In the genomic region with DNA sequence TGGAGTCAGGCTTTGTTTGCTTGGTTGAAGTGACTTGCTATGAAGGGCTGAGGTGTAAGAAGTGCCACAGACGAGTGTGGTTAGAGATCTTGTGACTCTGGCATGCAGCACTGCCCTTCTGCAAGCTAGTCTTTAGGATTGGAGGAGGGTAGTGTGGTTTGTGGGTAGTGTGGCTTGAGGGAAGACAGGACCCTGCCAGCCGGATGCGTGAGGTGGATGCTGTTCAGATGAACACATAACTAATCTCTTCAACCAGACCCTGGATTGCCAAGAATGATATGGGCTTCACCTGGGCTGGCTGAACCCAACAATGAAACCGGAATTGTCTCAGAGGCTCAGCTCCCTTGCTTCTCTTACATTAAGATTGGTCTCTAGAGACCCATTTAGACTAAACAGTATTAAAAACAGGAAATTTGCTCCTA, we compare ENCODE assay signal across 9 cellular contexts. TPM values are rescaled to one million over a fixed set of nuclear protein-coding genes. Genes with fewer than 3 reads are reported as not detected.
A peak's percentile ranks its signal among the peaks of the same experiment; 100 is the strongest.
DNase-seq lines count a peak whose midpoint lies in the region; ATAC-seq, FAIRE-seq and TF ChIP-seq lines count a peak whose summit lies in the region.
"Had no signal": no experiment of that assay in that cellular context is flagged by ENCODE, and none has a peak within 500 bp of the region (broad histone marks: within the 10 kb centered on the region; RNA-seq: fewer than 3 reads in every experiment).

No MANE protein-coding gene starts in this region.

- no peak overlapping the region for H2BK120ac ChIP-seq in mesendoderm (ENCODE audit: low read depth, low read length)

- no peak overlapping the region for H3K23ac ChIP-seq in mesendoderm (ENCODE audit: low read length)

- no peak overlapping the region for H4K5ac ChIP-seq in mesendoderm (ENCODE audit: low read length)

- no peak overlapping the region for H3K4me3 Mint-ChIP-seq in astrocyte (ENCODE audit: unreplicated experiment)

- H3K4me3 ChIP-seq in BE2C (ENCODE audit: low read depth, low read length) (no peak overlapping the region), astrocyte (ENCODE audit: insufficient read depth, low read depth, low read length) (no peak overlapping the region), mesendoderm (ENCODE audit: low read length) (no peak overlapping the region)
- H3K4me3 ChIP-seq: skin epidermis had no signal

- peaks cover 7% of the 10 kb centered on the region for H3K36me3 Mint-ChIP-seq in astrocyte (ENCODE audit: low read depth, unreplicated experiment)

- H3K4me1 ChIP-seq in BE2C, result peaks cover 10% of the 10 kb centered on the region; the same call in 1 of the 2 replicates
- H3K4me1 ChIP-seq in astrocyte (ENCODE audit: insufficient read depth, low read length), result peaks cover 6% of the 10 kb centered on the region
- no peaks in the 10 kb centered on the region for H3K4me1 ChIP-seq in mesendoderm (ENCODE audit: control insufficient read depth, low read depth, low read length)

- H3K9me3 ChIP-seq in BE2C (no peaks in the 10 kb centered on the region), astrocyte (ENCODE audit: insufficient read depth, low read depth, low read length) (no peaks in the 10 kb centered on the region)

- H3K9ac ChIP-seq in astrocyte (ENCODE audit: low read length), result no peak overlapping the region
- H3K9ac ChIP-seq in mesendoderm (ENCODE audit: low read length), result no peak overlapping the region

- peak; percentile 48 for ATAC-seq in GM21717 (IDR thresholded peaks at IDR 0.05; ENCODE audit: unreplicated experiment)
- no peak for ATAC-seq in HG03565 (IDR thresholded peaks at IDR 0.05; ENCODE audit: unreplicated experiment)

- H3K79me2 ChIP-seq in astrocyte (ENCODE audit: insufficient read depth, low read length) (no peaks in the 10 kb centered on the region), mesendoderm (ENCODE audit: control insufficient read depth, insufficient read depth, low read length) (no peaks in the 10 kb centered on the region)

- no peaks in the 10 kb centered on the region for H3K9me3 Mint-ChIP-seq in astrocyte (ENCODE audit: unreplicated experiment)

- no peak overlapping the region for H3K27ac ChIP-seq in astrocyte (ENCODE audit: low read depth, low read length)
- H3K27ac ChIP-seq in mesendoderm (ENCODE audit: low read depth, low read length), result no peak overlapping the region

- no CpG with 5 or more reads among the region's 4 CpGs for WGBS in mesendoderm (ENCODE audit: extremely low coverage, insufficient coverage, low lambda C conversion rate)

- H3K18ac ChIP-seq in mesendoderm (ENCODE audit: low read length), result no peak overlapping the region

- H3K27me3 Mint-ChIP-seq in astrocyte (ENCODE audit: low read depth, unreplicated experiment), result no peaks in the 10 kb centered on the region

- H3K56ac ChIP-seq in mesendoderm (ENCODE audit: low read length), result no peak overlapping the region

- no peak for TF ChIP-seq CTCF in BE2C (IDR thresholded peaks at IDR 0.05; ENCODE audit: low read depth, low read length)
- TF ChIP-seq CTCF in astrocyte (IDR thresholded peaks at IDR 0.05; ENCODE audit: insufficient read depth, low read depth, low read length), result no peak

- DNase-seq in BE2C, result peak; percentile 33
- peak; percentile 88 for DNase-seq in RCC 7860 (ENCODE audit: low spot score)
- peak; percentile 69 for DNase-seq in astrocyte (ENCODE audit: low read depth)
- peak; percentile 52 for DNase-seq in stimulated activated CD4-positive, alpha-beta T cell treated with anti-CD3 and anti-CD28 coated beads, Interleukin-1b, Interleukin-23, amount 100 ng/mL, for 48 hours
- no peak for DNase-seq in NCI-H2029 treated with DMSO at 0.1 percent for 48 hours (lab: John Stamatoyannopoulos, UW)
- DNase-seq in mesendoderm, result no peak

- H3K27me3 ChIP-seq in BE2C (no peaks in the 10 kb centered on the region), astrocyte (ENCODE audit: insufficient read depth, low read length) (no peaks in the 10 kb centered on the region), mesendoderm (ENCODE audit: insufficient read depth, low read length, poor library complexity) (no peaks in the 10 kb centered on the region)

- no peak overlapping the region for H2AK5ac ChIP-seq in mesendoderm (ENCODE audit: low read length)

- no peaks in the 10 kb centered on the region for H4K20me1 ChIP-seq in astrocyte (ENCODE audit: insufficient read depth, low read length)

- H2BK15ac ChIP-seq in mesendoderm (replicated peaks; ENCODE audit: low read depth), result no peak overlapping the region

- H3K4ac ChIP-seq in mesendoderm (ENCODE audit: low read depth, low read length), result no peak overlapping the region

- H2BK5ac ChIP-seq in mesendoderm (ENCODE audit: low read length), result no peak overlapping the region

- H3K27ac Mint-ChIP-seq in astrocyte (ENCODE audit: unreplicated experiment), result no peak overlapping the region

- peaks cover 13% of the 10 kb centered on the region for H3K4me1 Mint-ChIP-seq in astrocyte (ENCODE audit: low read depth, unreplicated experiment)

- H3K79me1 ChIP-seq in mesendoderm (ENCODE audit: low read length), result no peaks in the 10 kb centered on the region

- no peak overlapping the region for H2AFZ ChIP-seq in astrocyte (ENCODE audit: low read depth, low read length)

- FAIRE-seq in RCC 7860 (lab: Jason Lieb, UNC), result peak; percentile 92
- no peak for FAIRE-seq in astrocyte (lab: Jason Lieb, UNC)

- H4K8ac ChIP-seq in mesendoderm (ENCODE audit: low read depth, low read length), result no peak overlapping the region

- H3K4me2 ChIP-seq in astrocyte (ENCODE audit: low read length) (no peak overlapping the region), mesendoderm (ENCODE audit: low read length) (no peak overlapping the region)

- H3K36me3 ChIP-seq in BE2C (no peaks in the 10 kb centered on the region), astrocyte (ENCODE audit: insufficient read depth, low read length) (no peaks in the 10 kb centered on the region), mesendoderm (ENCODE audit: control insufficient read depth, insufficient read depth, low read length) (no peaks in the 10 kb centered on the region)

RNA-seq across cellular contexts. Expression of a gene that starts 32.7 kb away (rescaled TPM):
- polyA plus RNA-seq in BE2C (2012; ENCODE audit: insufficient read depth, insufficient read length, low read depth), result 18.0 TPM
- 6.4 and 7.1 TPM in 2 replicates for total RNA-seq in astrocyte
- 0.48 TPM for polyA plus RNA-seq in mesendoderm (2013, experiment 1 of 2)
- 0.53 TPM for polyA plus RNA-seq in mesendoderm (2013, experiment 2 of 2)

RNA-seq across cellular contexts. Expression of a gene that starts 59.5 kb away (rescaled TPM):
- 25.6 TPM for polyA plus RNA-seq in BE2C (2012; ENCODE audit: insufficient read depth, insufficient read length, low read depth)
- total RNA-seq in astrocyte, result 21.7 and 24.4 TPM in 2 replicates
- polyA plus RNA-seq in mesendoderm (2013, experiment 1 of 2), result 22.2 TPM
- polyA plus RNA-seq in mesendoderm (2013, experiment 2 of 2), result 20.1 TPM

RNA-seq across cellular contexts. Expression of a gene that starts 59.5 kb away (rescaled TPM):
- polyA plus RNA-seq in BE2C (2012; ENCODE audit: insufficient read depth, insufficient read length, low read depth), result 23.1 TPM
- total RNA-seq in astrocyte, result 27.6 and 28.8 TPM in 2 replicates
- polyA plus RNA-seq in mesendoderm (2013, experiment 1 of 2), result 7.5 TPM
- polyA plus RNA-seq in mesendoderm (2013, experiment 2 of 2), result 7.3 TPM

Comparison
In these comparisons a context has a peak if more than half of its experiments do, and no peak if none do; other contexts are left out.
1. DNase-seq: peak in BE2C (single experiment), RCC 7860 (single experiment), astrocyte (single experiment) and stimulated activated CD4-positive, alpha-beta T cell treated with anti-CD3 and anti-CD28 coated beads, Interleukin-1b, Interleukin-23, amount 100 ng/mL, for 48 hours (single experiment); none in NCI-H2029 treated with DMSO at 0.1 percent for 48 hours (single experiment) and mesendoderm (single experiment).